Comparison of ENCODE assay signal across 18 cellular contexts in genomic region chr9:135611875-135612209, GRCh38. TPM values are rescaled to one million over a fixed set of nuclear protein-coding genes. Genes with fewer than 3 reads are reported as not detected.
DNase-seq lines count a peak whose midpoint lies in the region; ATAC-seq and TF ChIP-seq lines count a peak whose summit lies in the region.
"Had no signal": no experiment of that assay in that cellular context is flagged by ENCODE, and none has a peak within 500 bp of the region (broad histone marks: within the 10 kb centered on the region; RNA-seq: fewer than 3 reads in every experiment).

No MANE protein-coding gene starts in this region.

- H2AFZ ChIP-seq in neuronal stem cell (ENCODE audit: low read length), result no peak overlapping the region

- H3K9me3 ChIP-seq in neuronal stem cell (replicated peaks in 1 of 2; ENCODE audit: control insufficient read depth in 2 of 2, insufficient read depth in 1 of 2, low read depth in 1 of 2, low read length in 2 of 2) (peaks cover 0 to 10% of the 10 kb centered on the region in 2 donors), sigmoid colon (no peaks in the 10 kb centered on the region)
- H3K9me3 ChIP-seq: A549 had no signal

- no peak overlapping the region for H2BK5ac ChIP-seq in neuronal stem cell (ENCODE audit: low read length)

- no peak for TF ChIP-seq EP300 in sigmoid colon (IDR thresholded peaks at IDR 0.05)

- H3K9me3 Mint-ChIP-seq in activated CD4-positive, alpha-beta T cell treated with anti-CD3 and anti-CD28 coated beads, Interleukin-2, amount 10 ng/mL, durations not matched to agents 24 days and 14 days, result no peaks in the 10 kb centered on the region
- peaks cover 5 to 7% of the 10 kb centered on the region in 2 donors for H3K9me3 Mint-ChIP-seq in stimulated activated naive B cell treated with anti-CD40 and anti-IgM and Interleukin-4, amounts not matched to agents 10 μg/mL and 1 μg/mL and 100 μg/mL, for 72 hours
- H3K9me3 Mint-ChIP-seq: CD8-positive, alpha-beta T cell had no signal

- DNase-seq in activated CD4-positive, alpha-beta T cell treated with anti-CD3 and anti-CD28 coated beads, Interleukin-2, amount 10 ng/mL, durations not matched to agents 24 days and 14 days, result peak; percentile 26
- DNase-seq in activated CD4-positive, alpha-beta T cell treated with anti-CD3 and anti-CD28 coated beads for 48 hours, result no peak
- DNase-seq in neuronal stem cell (ENCODE audit: low spot score), result no peak
- peak; percentile 11 for DNase-seq in sigmoid colon
- DNase-seq in posterior cingulate gyrus, result no peak
- DNase-seq in stimulated activated naive B cell treated with anti-CD40 and anti-IgM and Interleukin-4, amounts not matched to agents 10 μg/mL and 1 μg/mL and 100 μg/mL, for 72 hours, result no peak
- DNase-seq: AML-193; Calu3; CD8-positive, alpha-beta T cell; GF-D8; IMR-90 had no signal

- ATAC-seq in GM18867 (IDR thresholded peaks at IDR 0.05; ENCODE audit: unreplicated experiment), result no peak
- no peak for ATAC-seq in stimulated activated naive B cell treated with anti-CD40 and anti-IgM and Interleukin-4, amounts not matched to agents 10 μg/mL and 1 μg/mL and 100 μg/mL, for 72 hours (replicated peaks)
- ATAC-seq: A549; CD8-positive, alpha-beta T cell had no signal

- peak overlapping the region; percentile 71 for H3K14ac ChIP-seq in neuronal stem cell (ENCODE audit: low read length)

- H3K4me2 ChIP-seq in neuronal stem cell (ENCODE audit: insufficient read depth, low read length, poor library complexity, severe bottlenecking), result no peak overlapping the region
- H3K4me2 ChIP-seq: A549 had no signal

- H3K27ac Mint-ChIP-seq in activated CD4-positive, alpha-beta T cell treated with anti-CD3 and anti-CD28 coated beads, Interleukin-2, amount 10 ng/mL, durations not matched to agents 24 days and 14 days, result no peak overlapping the region
- no peak overlapping the region for H3K27ac Mint-ChIP-seq in stimulated activated naive B cell treated with anti-CD40 and anti-IgM and Interleukin-4, amounts not matched to agents 10 μg/mL and 1 μg/mL and 100 μg/mL, for 72 hours
- H3K27ac Mint-ChIP-seq: CD8-positive, alpha-beta T cell; H9 had no signal

- peaks cover 3% of the 10 kb centered on the region for H3K79me1 ChIP-seq in neuronal stem cell (ENCODE audit: low read depth, low read length)

- no peaks in the 10 kb centered on the region for H3K4me1 Mint-ChIP-seq in activated CD4-positive, alpha-beta T cell treated with anti-CD3 and anti-CD28 coated beads, Interleukin-2, amount 10 ng/mL, durations not matched to agents 24 days and 14 days
- peaks cover 0 to 1% of the 10 kb centered on the region in 2 donors for H3K4me1 Mint-ChIP-seq in stimulated activated naive B cell treated with anti-CD40 and anti-IgM and Interleukin-4, amounts not matched to agents 10 μg/mL and 1 μg/mL and 100 μg/mL, for 72 hours

- no peak overlapping the region for H3K4me3 Mint-ChIP-seq in activated CD4-positive, alpha-beta T cell treated with anti-CD3 and anti-CD28 coated beads, Interleukin-2, amount 10 ng/mL, durations not matched to agents 24 days and 14 days
- H3K4me3 Mint-ChIP-seq in stimulated activated naive B cell treated with anti-CD40 and anti-IgM and Interleukin-4, amounts not matched to agents 10 μg/mL and 1 μg/mL and 100 μg/mL, for 72 hours, result no peak overlapping the region
- H3K4me3 Mint-ChIP-seq: CD8-positive, alpha-beta T cell; H9 had no signal

- intact Hi-C loops in activated CD4-positive, alpha-beta T cell treated with anti-CD3 and anti-CD28 coated beads, Interleukin-2, amount 10 ng/mL, durations not matched to agents 24 days and 14 days (cut with micrococcal nuclease), result no loop called here
- intact Hi-C loops in sigmoid colon (cut with DNase I) (no loop called here), posterior cingulate gyrus (cut with DNase I) (no loop called here)

- H3K9ac ChIP-seq in neuronal stem cell (ENCODE audit: low read depth, low read length, poor library complexity), result no peak overlapping the region

- H3K27me3 Mint-ChIP-seq in activated CD4-positive, alpha-beta T cell treated with anti-CD3 and anti-CD28 coated beads, Interleukin-2, amount 10 ng/mL, durations not matched to agents 24 days and 14 days, result no peaks in the 10 kb centered on the region
- peaks cover 21 to 32% of the 10 kb centered on the region in 2 donors for H3K27me3 Mint-ChIP-seq in stimulated activated naive B cell treated with anti-CD40 and anti-IgM and Interleukin-4, amounts not matched to agents 10 μg/mL and 1 μg/mL and 100 μg/mL, for 72 hours

- H3K4me3 ChIP-seq in neuronal stem cell (ENCODE audit: low read length in 2 of 2), result peak overlapping the region in 1 of 2 donors; percentile 67
- no peak overlapping the region for H3K4me3 ChIP-seq in sigmoid colon
- H3K4me3 ChIP-seq: A549 had no signal

- no peak for TF ChIP-seq CTCF in sigmoid colon (IDR thresholded peaks at IDR 0.05)

- H3K4me1 ChIP-seq in neuronal stem cell (ENCODE audit: control insufficient read depth in 2 of 2, insufficient read depth in 1 of 2, low read depth in 1 of 2, low read length in 2 of 2) (no peaks in the 10 kb centered on the region), sigmoid colon (no peaks in the 10 kb centered on the region)
- H3K4me1 ChIP-seq: A549 had no signal

- H3K36me3 ChIP-seq in neuronal stem cell (replicated peaks in 1 of 2; ENCODE audit: control insufficient read depth in 2 of 2, insufficient read depth in 2 of 2, low read length in 2 of 2), result no peaks in the 10 kb centered on the region
- H3K36me3 ChIP-seq in sigmoid colon, result no peaks in the 10 kb centered on the region

- peak overlapping the region; percentile 85 for H3K23ac ChIP-seq in neuronal stem cell (ENCODE audit: low read depth, low read length, poor library complexity)

- H3K36me3 Mint-ChIP-seq in activated CD4-positive, alpha-beta T cell treated with anti-CD3 and anti-CD28 coated beads, Interleukin-2, amount 10 ng/mL, durations not matched to agents 24 days and 14 days (ENCODE audit: low read depth), result no peaks in the 10 kb centered on the region
- no peaks in the 10 kb centered on the region for H3K36me3 Mint-ChIP-seq in stimulated activated naive B cell treated with anti-CD40 and anti-IgM and Interleukin-4, amounts not matched to agents 10 μg/mL and 1 μg/mL and 100 μg/mL, for 72 hours
- H3K36me3 Mint-ChIP-seq: CD8-positive, alpha-beta T cell had no signal

- no peak overlapping the region for H2BK15ac ChIP-seq in neuronal stem cell (ENCODE audit: low read length)

- no peak overlapping the region for H3K18ac ChIP-seq in neuronal stem cell (ENCODE audit: low read length)

- WGBS in neuronal stem cell (ENCODE audit: extremely low coverage in 2 of 2, insufficient read length in 2 of 2, insufficient replicate concordance in 1 of 2), 2 donors, result no CpG with 5 or more reads among the region's 4 CpGs
- 17 to 24% methylated on average over 4 of the region's 4 CpGs for WGBS in sigmoid colon, 2 donors

- H2BK12ac ChIP-seq in neuronal stem cell (ENCODE audit: low read length), result peak overlapping the region; percentile 90

- H3K27me3 ChIP-seq in neuronal stem cell (ENCODE audit: control insufficient read depth in 3 of 3, insufficient read depth in 3 of 3, low read depth in 1 of 3, low read length in 3 of 3) (peaks cover 0 to 28% (median 0%) of the 10 kb centered on the region in 3 experiments), sigmoid colon (peaks cover 0 to 43% (median 4%) of the 10 kb centered on the region in 3 donors)

- H4K91ac ChIP-seq in neuronal stem cell (ENCODE audit: low read depth, low read length, poor library complexity), result no peak overlapping the region

- H3K4ac ChIP-seq in neuronal stem cell (ENCODE audit: low read length), result peak overlapping the region; percentile 37

- H4K8ac ChIP-seq in neuronal stem cell (ENCODE audit: low read depth, low read length), result no peak overlapping the region

- H3K27ac ChIP-seq in neuronal stem cell (replicated peaks; ENCODE audit: low read length), result no peak overlapping the region
- no peak overlapping the region for H3K27ac ChIP-seq in sigmoid colon
- H3K27ac ChIP-seq: 22Rv1, A549 had no signal

- no peak overlapping the region for H2BK120ac ChIP-seq in neuronal stem cell (ENCODE audit: low read depth, low read length)

- peak overlapping the region; percentile 56 for H2AK5ac ChIP-seq in neuronal stem cell (ENCODE audit: low read depth, low read length)

- TF ChIP-seq POLR2A in sigmoid colon (IDR thresholded peaks at IDR 0.05), result no peak

RNA-seq across cellular contexts. Expression of gene GLT6D1, which starts 27.5 kb away (rescaled TPM):
- not detected in 2 replicates for total RNA-seq in activated CD4-positive, alpha-beta T cell treated with anti-CD3 and anti-CD28 coated beads, Interleukin-2, amount 10 ng/mL, durations not matched to agents 24 days and 14 days
- 0.03 TPM for polyA plus RNA-seq in neuronal stem cell (2013, experiment 1 of 2)
- not detected for polyA plus RNA-seq in neuronal stem cell (2013, experiment 2 of 2)
- not detected for total RNA-seq in sigmoid colon
- polyA plus RNA-seq in sigmoid colon, result not detected
- total RNA-seq: Calu3; CD8-positive, alpha-beta T cell; H9; HT-29; IMR-90 had no signal
- polyA plus RNA-seq: A549, BJ, IMR-90 had no signal

RNA-seq across cellular contexts. Expression of gene PAEP, which starts 50.3 kb away (rescaled TPM):
- not detected in 2 replicates for total RNA-seq in activated CD4-positive, alpha-beta T cell treated with anti-CD3 and anti-CD28 coated beads, Interleukin-2, amount 10 ng/mL, durations not matched to agents 24 days and 14 days
- polyA plus RNA-seq in neuronal stem cell (2013, experiment 1 of 2), result not detected
- not detected for polyA plus RNA-seq in neuronal stem cell (2013, experiment 2 of 2)
- not detected for total RNA-seq in sigmoid colon
- polyA plus RNA-seq in sigmoid colon, result not detected
- total RNA-seq: CD8-positive, alpha-beta T cell; H1; H9; HT-29; IMR-90 had no signal
- polyA plus RNA-seq: A549, BJ, H1, IMR-90 had no signal

RNA-seq across cellular contexts. Expression of gene LCN9, which starts 51.3 kb away (rescaled TPM):
- not detected in 2 replicates for total RNA-seq in activated CD4-positive, alpha-beta T cell treated with anti-CD3 and anti-CD28 coated beads, Interleukin-2, amount 10 ng/mL, durations not matched to agents 24 days and 14 days
- 0.85 TPM for polyA plus RNA-seq in neuronal stem cell (2013, experiment 1 of 2)
- polyA plus RNA-seq in neuronal stem cell (2013, experiment 2 of 2), result 0.83 TPM
- not detected for total RNA-seq in sigmoid colon
- not detected for polyA plus RNA-seq in sigmoid colon
- total RNA-seq: Calu3; CD8-positive, alpha-beta T cell; HT-29; IMR-90 had no signal
- polyA plus RNA-seq: A549, BJ, IMR-90 had no signal

Comparison
In these comparisons a context has a peak if more than half of its experiments do, and no peak if none do; other contexts are left out.
1. DNase-seq: peak in activated CD4-positive, alpha-beta T cell treated with anti-CD3 and anti-CD28 coated beads, Interleukin-2, amount 10 ng/mL, durations not matched to agents 24 days and 14 days (single experiment) and sigmoid colon (single experiment); none in activated CD4-positive, alpha-beta T cell treated with anti-CD3 and anti-CD28 coated beads for 48 hours (single experiment), neuronal stem cell (single experiment), posterior cingulate gyrus (0 of 10) and stimulated activated naive B cell treated with anti-CD40 and anti-IgM and Interleukin-4, amounts not matched to agents 10 μg/mL and 1 μg/mL and 100 μg/mL, for 72 hours (single experiment).